ENCODE assay signal across 8 cellular contexts in the genomic region with DNA sequence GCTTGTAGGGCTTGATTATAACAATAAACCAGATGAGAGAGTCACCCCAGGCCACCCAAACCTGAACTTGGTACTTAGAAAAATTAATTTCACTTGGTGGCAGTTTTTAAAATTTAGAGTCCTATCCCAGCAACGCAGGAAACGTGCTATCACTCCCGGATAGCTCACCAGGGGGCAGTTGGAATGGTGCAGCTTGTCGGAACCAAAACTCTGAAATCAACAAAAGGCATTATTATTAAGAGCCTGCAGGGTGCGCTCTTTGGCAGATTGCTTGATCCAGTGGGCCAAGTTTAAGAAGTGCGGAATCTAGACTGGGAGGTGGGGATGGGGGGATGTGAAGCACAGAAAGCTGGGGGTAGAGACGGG. TPM values are rescaled to one million over a fixed set of nuclear protein-coding genes. Genes with fewer than 3 reads are reported as not detected.
DNase-seq lines count a peak whose midpoint lies in the region; ATAC-seq, FAIRE-seq and TF ChIP-seq lines count a peak whose summit lies in the region.

No MANE protein-coding gene starts in this region.

- H3K4me3 Mint-ChIP-seq in brain, result peak overlapping the region; percentile 84 to 97 (median 94)

- peak overlapping the region in 4 of 5 experiments; percentile 72 to 88 (median 78) for H3K27ac Mint-ChIP-seq in brain

- no CpG with 5 or more reads among the region's 7 CpGs for WGBS in iPS DF 6.9 (ENCODE audit: insufficient coverage, insufficient read length)

- FAIRE-seq in GM19239 (lab: Jason Lieb, UNC), result no peak

- H3K27me3 Mint-ChIP-seq in brain, result peaks cover 21% of the 10 kb centered on the region

- no peaks in the 10 kb centered on the region for H3K36me3 Mint-ChIP-seq in brain

- no peaks in the 10 kb centered on the region for H3K9me3 ChIP-seq in iPS DF 6.9 (ENCODE audit: control insufficient read depth, insufficient read depth, low read length)

- no peaks in the 10 kb centered on the region for H3K27me3 ChIP-seq in iPS DF 6.9 (ENCODE audit: control insufficient read depth, insufficient read depth, low read length)

- intact Hi-C loops in sciatic nerve (cut with DNase I), result no loop called here

- no peak overlapping the region for H3K27ac ChIP-seq in iPS DF 6.9 (ENCODE audit: low read length)

- DNase-seq in DMS53 (lab: John Stamatoyannopoulos, UW) (peak; percentile 87), HuH-7 (ENCODE audit: low spot score) (peak; percentile 82), NOMO-1 treated with DMSO at 0.1 percent for 48 hours (lab: John Stamatoyannopoulos, UW; ENCODE audit: unreplicated experiment) (peak; percentile 51), iPS DF 6.9 (ENCODE audit: low read depth, low spot score) (peak; percentile 88), sciatic nerve (ENCODE audit: low spot score) (peak; percentile 63), GM19239 (ENCODE audit: insufficient read length, low spot score) (no peak)

- ATAC-seq in sciatic nerve (peak; percentile 23), GM21515 (IDR thresholded peaks at IDR 0.05; ENCODE audit: unreplicated experiment) (no peak)

- H3K4me1 Mint-ChIP-seq in brain, result peaks cover 27% of the 10 kb centered on the region

- H3K9me3 Mint-ChIP-seq in brain, result no peaks in the 10 kb centered on the region

- no peaks in the 10 kb centered on the region for H3K4me1 ChIP-seq in iPS DF 6.9 (ENCODE audit: control insufficient read depth, insufficient read depth, low read length)

- H3K36me3 ChIP-seq in iPS DF 6.9 (ENCODE audit: control insufficient read depth, insufficient read depth, low read length), result no peaks in the 10 kb centered on the region

- H3K4me3 ChIP-seq in iPS DF 6.9 (ENCODE audit: low read length), result peak overlapping the region; percentile 77; the same call in 1 of the 2 replicates

- peak; percentile 64 to 78 for TF ChIP-seq CTCF in brain (conservative IDR thresholded peaks at IDR 0.05)

RNA-seq across cellular contexts. Expression of a gene that starts 2.4 kb away (rescaled TPM):
- polyA plus RNA-seq in brain (ENCODE audit: insufficient read depth, low read depth, low replicate concordance), result 6.3 TPM
- total RNA-seq in sciatic nerve, result 9.7 TPM
